ENCODE assay signal across 8 cellular contexts in genomic region chr17:47821424-47822379, GRCh38. TPM values are rescaled to one million over a fixed set of nuclear protein-coding genes. Genes with fewer than 3 reads are reported as not detected.
A peak's percentile ranks its signal among the peaks of the same experiment; 100 is the strongest.
DNase-seq lines count a peak whose midpoint lies in the region; ATAC-seq and TF ChIP-seq lines count a peak whose summit lies in the region.

OSBPL7 (minus strand) TSS chr17:47821794; CDS start chr17:47820278, 1,516 bp downstream.

- POLR2A ChIA-PET in OCI-LY7 (lab: Charles Lee), result interaction anchor here (0.5 to 2.1 kb wide), 5 partner anchors 9 to 129 kb away, joined by 3 to 13 read pairs (median 3); partner anchors contain the start of genes LRRC46, MRPL10 and SCRN2

- intact Hi-C loops in OCI-LY7 (cut with micrococcal nuclease; ENCODE audit: unreplicated experiment), result loop anchor here (1.0 kb wide), 1 partner anchor 10 kb away; the partner anchor contains the start of genes LRRC46 and MRPL10

- peaks cover 13% of the 10 kb centered on the region for H3K4me1 ChIP-seq in HUES6 (ENCODE audit: control insufficient read depth, insufficient read depth, low read length)
- peaks cover 16% of the 10 kb centered on the region for H3K4me1 ChIP-seq in OCI-LY7 (ENCODE audit: insufficient read depth, low read length, poor library complexity, severe bottlenecking)
- peaks cover 25 to 27% of the 10 kb centered on the region in 2 donors for H3K4me1 ChIP-seq in mucosa of rectum (ENCODE audit: control insufficient read depth in 2 of 2, insufficient read depth in 2 of 2, low read length in 2 of 2)

- H3K36me3 ChIP-seq in HUES6 (ENCODE audit: control insufficient read depth, insufficient read depth, low read length), result peaks cover 36% of the 10 kb centered on the region
- peaks cover 38% of the 10 kb centered on the region for H3K36me3 ChIP-seq in OCI-LY7 (ENCODE audit: insufficient read depth, low read length)
- peaks cover 49 to 52% of the 10 kb centered on the region in 2 donors for H3K36me3 ChIP-seq in mucosa of rectum (ENCODE audit: control insufficient read depth in 2 of 2, insufficient read depth in 2 of 2, low read length in 2 of 2)

- H3K79me2 ChIP-seq in OCI-LY7 (ENCODE audit: insufficient read depth, low read depth, low read length), result peaks cover 7% of the 10 kb centered on the region; the same call in 1 of the 2 replicates

- H3K9me3 ChIP-seq in HUES6 (ENCODE audit: control insufficient read depth, insufficient read depth, low read depth, low read length) (no peaks in the 10 kb centered on the region), OCI-LY7 (ENCODE audit: low read length) (no peaks in the 10 kb centered on the region), mucosa of rectum (ENCODE audit: control insufficient read depth in 2 of 2, low read length in 2 of 2) (no peaks in the 10 kb centered on the region)

- peak within 1 kb of the TSS; percentile 65 for H2AFZ ChIP-seq in OCI-LY7 (ENCODE audit: low read length)

- H3K27me3 ChIP-seq in HUES6 (ENCODE audit: control insufficient read depth, insufficient read depth, low read length) (no peaks in the 10 kb centered on the region), mucosa of rectum (ENCODE audit: control insufficient read depth in 2 of 2, insufficient read depth in 2 of 2, low read length in 2 of 2) (no peaks in the 10 kb centered on the region)

- H3K4me2 ChIP-seq in OCI-LY7 (ENCODE audit: low read length), result peak within 1 kb of the TSS; percentile 95

- no peak within 1 kb of the TSS for H3K27ac ChIP-seq in HUES6 (ENCODE audit: low read depth, low read length)
- no peak within 1 kb of the TSS for H3K27ac ChIP-seq in OCI-LY7 (ENCODE audit: low read depth, low read length, poor library complexity, severe bottlenecking)
- H3K27ac ChIP-seq in mucosa of rectum (ENCODE audit: low read depth in 2 of 2, low read length in 2 of 2), result peak within 1 kb of the TSS; percentile 91

- no peaks in the 10 kb centered on the region for H3K9me2 ChIP-seq in OCI-LY7 (ENCODE audit: insufficient read depth, low read length)

- ATAC-seq in GM19438 (IDR thresholded peaks at IDR 0.05; ENCODE audit: low read depth, unreplicated experiment), result peak; percentile 85

- DNase-seq in CD1c-positive myeloid dendritic cell (ENCODE audit: extremely low spot score) (peak; percentile 62), OCI-LY7 (ENCODE audit: low spot score) (peak; percentile 85), activated T-cell treated with anti-CD3 and anti-CD28 coated beads for 24 hours (ENCODE audit: low read depth) (peak; percentile 63), epithelial cell of proximal tubule (ENCODE audit: low read depth) (no peak)
- peak; percentile 82 for DNase-seq in stimulated activated CD8-positive, alpha-beta memory T cell treated with anti-CD3 and anti-CD28 coated beads, Interleukin-4, amount 100 ng/mL, for 48 hours

- H3K9ac ChIP-seq in HUES6 (ENCODE audit: low read length) (peak within 1 kb of the TSS; percentile 49), mucosa of rectum (ENCODE audit: low read depth in 1 of 2, low read length in 2 of 2) (peak within 1 kb of the TSS; percentile 86 to 89)

- H3K4me3 ChIP-seq in HUES6 (ENCODE audit: low read depth, low read length) (peak within 1 kb of the TSS; percentile 73), OCI-LY7 (ENCODE audit: low read depth, low read length, poor library complexity, severe bottlenecking) (peak within 1 kb of the TSS; percentile 92), epithelial cell of proximal tubule (ENCODE audit: low read depth, low read length) (peak within 1 kb of the TSS; percentile 97), mucosa of rectum (ENCODE audit: low read length in 2 of 2) (peak within 1 kb of the TSS; percentile 77 to 95)

- no TSS peak for BruUV-seq in OCI-LY7 (replicated peaks; lab: Mats Ljungman, UMichigan)

- CTCF ChIA-PET in OCI-LY7 (lab: Charles Lee; ENCODE audit: unreplicated experiment), result interaction anchor here (0.6 to 2.1 kb wide), 3 partner anchors 9 to 130 kb away, joined by 3 to 4 read pairs (median 3); partner anchors contain the start of genes LRRC46 and MRPL10

- H4K20me1 ChIP-seq in OCI-LY7 (ENCODE audit: insufficient read depth, low read length), result no peaks in the 10 kb centered on the region

- TF ChIP-seq CTCF in OCI-LY7 (conservative IDR thresholded peaks at IDR 0.05; ENCODE audit: low read length) (peak; percentile 80), epithelial cell of proximal tubule (conservative IDR thresholded peaks at IDR 0.05; ENCODE audit: low read depth, low read length) (peak; percentile 11)

RNA-seq across cellular contexts. Expression of gene OSBPL7, which starts in this region (rescaled TPM):
- 16.2 and 24.4 TPM in 2 replicates for total RNA-seq in OCI-LY7 (2014; rRNA removed; shearing (Covaris generic))
- total RNA-seq in OCI-LY7 (2022), result 31.1 and 35.7 TPM in 2 replicates
- 6.9 and 8.4 TPM in 2 replicates for total RNA-seq in epithelial cell of proximal tubule

Comparison
In these comparisons a context has a peak if more than half of its experiments do, and no peak if none do; other contexts are left out.
1. H3K27ac ChIP-seq: peak in mucosa of rectum (2 of 2); none in HUES6 (single experiment) and OCI-LY7 (single experiment).
2. Peak in every context shown above with its lines, with median percentiles within 50 percentile points of each other: H3K4me3 ChIP-seq.